8 cellular contexts compared by ENCODE assay signal in genomic region chr5:57174128-57174849, GRCh38. TPM values are rescaled to one million over a fixed set of nuclear protein-coding genes. Genes with fewer than 3 reads are reported as not detected.
DNase-seq lines count a peak whose midpoint lies in the region; FAIRE-seq and TF ChIP-seq lines count a peak whose summit lies in the region.

No MANE protein-coding gene starts in this region.

- WGBS in small intestine, 3 donors: 0 to 1% (median 1%) methylated on average over 36 to 47 of the region's 47 CpGs

- TF ChIP-seq CTCF in HFFc6 (IDR thresholded peaks at IDR 0.05): no peak
- TF ChIP-seq CTCF in Peyer's patch (IDR thresholded peaks at IDR 0.05): no peak
- no peak for TF ChIP-seq CTCF in brain (conservative IDR thresholded peaks at IDR 0.05)

- H3K27me3 Mint-ChIP-seq in HFFc6 (ENCODE audit: insufficient read depth) (0 out of 2 replicates have a peak, but pooled peaks cover 3% of the 10 kb centered on the region), brain (peaks cover 17% of the 10 kb centered on the region)

- peak overlapping the region; percentile 80 to 96 (median 94) for H3K4me3 ChIP-seq in Peyer's patch
- peak overlapping the region; percentile 83 to 98 for H3K4me3 ChIP-seq in small intestine (ENCODE audit: low read depth in 1 of 2, low read length in 2 of 2)

- no peak for FAIRE-seq in small intestine (lab: Jason Lieb, UNC)

- H3K36me3 ChIP-seq in Peyer's patch (no peaks in the 10 kb centered on the region), small intestine (ENCODE audit: control insufficient read depth in 2 of 2, insufficient read depth in 2 of 2, low read length in 2 of 2) (no peaks in the 10 kb centered on the region)

- H3K4me1 Mint-ChIP-seq in HFFc6 (ENCODE audit: low read depth) (peaks cover 46% of the 10 kb centered on the region), brain (peaks cover 44% of the 10 kb centered on the region)

- H3K9me3 Mint-ChIP-seq in HFFc6 (no peaks in the 10 kb centered on the region), brain (peaks cover 0 to 5% (median 3%) of the 10 kb centered on the region in 5 experiments)

- H3K4me1 ChIP-seq in Peyer's patch: peaks cover 0 to 30% (median 2%) of the 10 kb centered on the region in 4 donors
- H3K4me1 ChIP-seq in small intestine (ENCODE audit: control insufficient read depth in 2 of 2, insufficient read depth in 1 of 2, low read depth in 1 of 2, low read length in 1 of 2): peaks cover 0 to 4% of the 10 kb centered on the region in 2 donors

- no peaks in the 10 kb centered on the region for H3K9me3 ChIP-seq in Peyer's patch
- H3K9me3 ChIP-seq in small intestine (ENCODE audit: control insufficient read depth, low read depth): no peaks in the 10 kb centered on the region

- DNase-seq in NCI-H1092 treated with DMSO at 0.1 percent for 48 hours (lab: John Stamatoyannopoulos, UW) (peak; percentile 37), NCI-H1092 (lab: John Stamatoyannopoulos, UW) (no peak), HFFc6 (no peak), Peyer's patch (peak in 2 of 3 donors; percentile 43 to 73), inferior parietal cortex (ENCODE audit: extremely low spot score) (peak; percentile 52), small intestine (peak; percentile 51), DMS114 treated with DMSO at 0.1 percent for 48 hours (lab: John Stamatoyannopoulos, UW; ENCODE audit: unreplicated experiment) (no peak)

- H3K4me3 Mint-ChIP-seq in HFFc6: peak overlapping the region; percentile 98
- peak overlapping the region; percentile 90 to 99 (median 95) for H3K4me3 Mint-ChIP-seq in brain

- H3K27me3 ChIP-seq in Peyer's patch (no peaks in the 10 kb centered on the region), small intestine (ENCODE audit: control insufficient read depth in 2 of 2, insufficient read depth in 2 of 2, low read length in 2 of 2) (no peaks in the 10 kb centered on the region)

- H3K27ac ChIP-seq in Peyer's patch (peak overlapping the region; percentile 100), small intestine (ENCODE audit: low read depth in 1 of 2, low read length in 1 of 2) (peak overlapping the region; percentile 99 to 100)

- H3K27ac Mint-ChIP-seq in HFFc6 (peak overlapping the region; percentile 98), brain (peak overlapping the region; percentile 96 to 100 (median 99))

- no peak for TF ChIP-seq POLR2A in Peyer's patch (IDR thresholded peaks at IDR 0.05)

- H3K36me3 Mint-ChIP-seq in HFFc6 (ENCODE audit: low read depth) (peaks cover 34% of the 10 kb centered on the region), brain (peaks cover 38% of the 10 kb centered on the region)

RNA-seq across cellular contexts. Expression of gene GPBP1, which starts 0.4 kb away (rescaled TPM):
- total RNA-seq in HFFc6 (2021; fragmentation: NEBNext Ultra II Directional; extraction: Animal tissue kit (Norgen Biotek cat#: 25700)): 10 to 100 TPM; 33.6 to 40.1 (median 36.5) TPM
- total RNA-seq in Peyer's patch: 100 to 1,000 TPM in 1 of 4 donors, 10 to 100 TPM in 3; 67.0 to 191 (median 81.7) TPM
- polyA plus RNA-seq in brain (ENCODE audit: insufficient read depth, low read depth, low replicate concordance) (31.4 TPM), small intestine (10 to 100 TPM; 41.4 to 47.4 (median 43.0) TPM)

Comparison
In these comparisons a context has a peak if more than half of its experiments do, and no peak if none do; other contexts are left out.
1. DNase-seq: peak in NCI-H1092 treated with DMSO at 0.1 percent for 48 hours (single experiment), Peyer's patch (2 of 3), inferior parietal cortex (single experiment) and small intestine (single experiment); none in NCI-H1092 (single experiment), HFFc6 (single experiment) and DMS114 treated with DMSO at 0.1 percent for 48 hours (single experiment).